8 cellular contexts compared by ENCODE assay signal in genomic region chr15:65101418-65101890, GRCh38. TPM values are rescaled to one million over a fixed set of nuclear protein-coding genes. Genes with fewer than 3 reads are reported as not detected.
DNase-seq lines count a peak whose midpoint lies in the region; ATAC-seq lines count a peak whose summit lies in the region.

No MANE protein-coding gene starts in this region.

- DNase-seq in Right ventricle myocardium inferior (ENCODE audit: missing footprints) (no peak), cardiac septum (ENCODE audit: low spot score) (no peak), OCI-M1 (lab: John Stamatoyannopoulos, UW) (peak; percentile 64), amniotic epithelial cell (ENCODE audit: low read depth) (peak; percentile 69), left ventricle myocardium superior (peak; percentile 83), putamen (ENCODE audit: low spot score) (peak; percentile 50), NCI-H524 (lab: John Stamatoyannopoulos, UW) (no peak), DMS79 treated with DMSO at 0.1 percent for 48 hours (lab: John Stamatoyannopoulos, UW) (no peak)

- intact Hi-C loops in Right ventricle myocardium inferior (cut with DNase I), result loop anchor here (1.0 to 5.0 kb wide), 2 partner anchors 47 to 69 kb away; no protein-coding TSS in a partner anchor
- intact Hi-C loops in cardiac septum (cut with DNase I), result loop anchor here (1.0 kb wide), 1 partner anchor 47 kb away; no protein-coding TSS in a partner anchor
- intact Hi-C loops in left ventricle myocardium superior (cut with micrococcal nuclease), result loop anchor here (2.0 kb wide), 1 partner anchor 47 kb away; no protein-coding TSS in a partner anchor

- ATAC-seq in Right ventricle myocardium inferior (peak; percentile 60), left ventricle myocardium superior (peak; percentile 75)

RNA-seq across cellular contexts. Expression of gene UBAP1L, which starts 13.5 kb away (rescaled TPM):
- 1.5 TPM for total RNA-seq in Right ventricle myocardium inferior
- 2.4 TPM for total RNA-seq in cardiac septum
- 1.3 TPM for total RNA-seq in left ventricle myocardium superior

RNA-seq across cellular contexts. Expression of gene KBTBD13, which starts 24.9 kb away (rescaled TPM):
- total RNA-seq in Right ventricle myocardium inferior (8.4 TPM), cardiac septum (3.3 TPM), left ventricle myocardium superior (10.6 TPM)

RNA-seq across cellular contexts. Expression of gene PDCD7, which starts 32.2 kb away (rescaled TPM):
- 17.9 TPM for total RNA-seq in Right ventricle myocardium inferior
- 17.4 TPM for total RNA-seq in cardiac septum
- 15.8 TPM for total RNA-seq in left ventricle myocardium superior

RNA-seq across cellular contexts. Expression of gene RASL12, which starts 33.7 kb away (rescaled TPM):
- total RNA-seq in Right ventricle myocardium inferior (23.3 TPM), cardiac septum (11.5 TPM), left ventricle myocardium superior (18.9 TPM)

RNA-seq across cellular contexts. Expression of gene SLC51B, which starts 56.3 kb away (rescaled TPM):
- not detected for total RNA-seq in Right ventricle myocardium inferior
- not detected for total RNA-seq in cardiac septum
- not detected for total RNA-seq in left ventricle myocardium superior

Comparison
In these comparisons a context has a peak if more than half of its experiments do, and no peak if none do; other contexts are left out.
1. DNase-seq: peak in OCI-M1 (single experiment), amniotic epithelial cell (single experiment), left ventricle myocardium superior (single experiment) and putamen (single experiment); none in Right ventricle myocardium inferior (single experiment), cardiac septum (single experiment), NCI-H524 (0 of 2) and DMS79 treated with DMSO at 0.1 percent for 48 hours (single experiment).